Comparison of ENCODE assay signal across 25 cellular contexts in the genomic region with DNA sequence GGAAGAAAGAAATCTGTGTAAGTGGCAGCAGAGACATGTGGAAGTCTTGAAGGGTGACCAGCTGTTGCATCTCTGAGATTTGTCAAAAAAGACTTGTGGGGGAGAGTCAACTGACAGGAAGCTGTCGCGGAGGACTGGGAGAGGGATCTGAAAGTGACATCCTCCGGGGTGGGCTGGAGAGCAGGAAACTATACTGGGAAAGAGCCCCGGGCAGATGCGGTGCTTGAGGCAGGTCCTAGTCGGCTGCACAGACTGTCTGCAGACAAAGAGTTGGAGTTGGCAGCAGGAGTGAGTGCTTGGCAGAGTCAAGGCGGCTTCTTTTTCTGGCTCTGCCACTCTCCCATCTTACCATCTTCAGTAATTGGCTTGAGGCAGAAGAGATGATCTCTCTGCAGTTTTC.
DNase-seq lines count a peak whose midpoint lies in the region; ATAC-seq and TF ChIP-seq lines count a peak whose summit lies in the region.
"Had no signal": no experiment of that assay in that cellular context is flagged by ENCODE, and none has a peak within 500 bp of the region (broad histone marks: within the 10 kb centered on the region; RNA-seq: fewer than 3 reads in every experiment).

No MANE protein-coding gene starts in this region.

- 24% methylated on average over 7 of the region's 7 CpGs for WGBS in prostate gland
- 47 to 77% methylated on average over 7 of the region's 7 CpGs for WGBS in sigmoid colon, 2 donors

- H3K4me3 ChIP-seq in H7 (ENCODE audit: insufficient read depth, low read depth, low read length) = no peak overlapping the region
- no peak overlapping the region for H3K4me3 ChIP-seq in prostate gland
- H3K4me3 ChIP-seq in sigmoid colon = no peak overlapping the region
- no peak overlapping the region for H3K4me3 ChIP-seq in CD8-positive, alpha-beta T cell (ENCODE audit: low read depth, low read length)
- H3K4me3 ChIP-seq: cardiac muscle cell, hepatocyte, psoas muscle, thyroid gland had no signal

- H3K36me3 ChIP-seq in H7 (replicated peaks; ENCODE audit: control insufficient read depth, insufficient read depth, low read length) (no peaks in the 10 kb centered on the region), prostate gland (no peaks in the 10 kb centered on the region), sigmoid colon (no peaks in the 10 kb centered on the region)
- no peaks in the 10 kb centered on the region for H3K36me3 ChIP-seq in CD8-positive, alpha-beta T cell (ENCODE audit: insufficient read depth, low read length)
- H3K36me3 ChIP-seq: cardiac muscle cell, thyroid gland had no signal

- H3K9me3 Mint-ChIP-seq in CD8-positive, alpha-beta T cell = no peaks in the 10 kb centered on the region
- H3K9me3 Mint-ChIP-seq in CD4-positive, alpha-beta T cell = no peaks in the 10 kb centered on the region
- H3K9me3 Mint-ChIP-seq: dendritic cell treated with granulocyte-macrophage colony-stimulating factor and Interleukin-4, amounts not matched to agents 40 ng/mL and 50 ng/mL, for 4 days; neural crest cell had no signal

- H3K4me1 ChIP-seq in prostate gland (replicated peaks) (no peaks in the 10 kb centered on the region), sigmoid colon (no peaks in the 10 kb centered on the region)
- no peaks in the 10 kb centered on the region for H3K4me1 ChIP-seq in CD8-positive, alpha-beta T cell (ENCODE audit: insufficient read depth, low read length)
- H3K4me1 ChIP-seq: psoas muscle, thyroid gland had no signal

- H3K27ac ChIP-seq in prostate gland (no peak overlapping the region), sigmoid colon (no peak overlapping the region)
- H3K27ac ChIP-seq in CD8-positive, alpha-beta T cell (ENCODE audit: low read depth, low read length) = no peak overlapping the region
- no peak overlapping the region for H3K27ac ChIP-seq in CD4-positive, alpha-beta T cell (ENCODE audit: low read depth, low read length)
- H3K27ac ChIP-seq: cardiac muscle cell, hepatocyte, psoas muscle, thyroid gland had no signal

- DNase-seq in H7 = peak; percentile 1
- peak; percentile 4 for DNase-seq in NCI-H524 treated with DMSO at 0.1 percent for 48 hours (lab: John Stamatoyannopoulos, UW)
- DNase-seq in foreskin melanocyte = peak; percentile 20
- peak; percentile 16 for DNase-seq in prostate gland (ENCODE audit: low spot score)
- no peak for DNase-seq in sigmoid colon
- DNase-seq in CD8-positive, alpha-beta T cell = no peak
- no peak for DNase-seq in CD4-positive, alpha-beta T cell
- DNase-seq in NCI-H526 treated with DMSO at 0.1 percent for 48 hours (lab: John Stamatoyannopoulos, UW) = no peak
- DNase-seq: activated CD8-positive, alpha-beta memory T cell treated with anti-CD3 and anti-CD28 coated beads for 24 hours; activated naive CD4-positive, alpha-beta T cell treated with Interleukin-2 at 50 U/mL for 16 hours; activated T-cell treated with anti-CD3 and anti-CD28 coated beads, Interleukin-2, amount 50 U/mL, for 4 hours; DND-41; foreskin fibroblast; Kasumi-1; NCI-H1048; NCI-H2081; psoas muscle; stimulated activated CD4-positive, alpha-beta T cell treated with anti-CD3 and anti-CD28 coated beads, Interleukin-4, amount 100 ng/mL, for 1 hour; stimulated activated naive CD8-positive, alpha-beta T cell treated with anti-CD3 and anti-CD28 coated beads, Interleukin-15, Interleukin-2, amounts not matched to agents 100 U/mL and 50 U/mL, for 24 hours; T-cell; thyroid gland had no signal

- no peak for TF ChIP-seq EP300 in sigmoid colon (IDR thresholded peaks at IDR 0.05)

- H3K27ac Mint-ChIP-seq in CD8-positive, alpha-beta T cell = no peak overlapping the region
- no peak overlapping the region for H3K27ac Mint-ChIP-seq in CD4-positive, alpha-beta T cell
- H3K27ac Mint-ChIP-seq: dendritic cell treated with granulocyte-macrophage colony-stimulating factor and Interleukin-4, amounts not matched to agents 40 ng/mL and 50 ng/mL, for 4 days; T-cell had no signal

- no peaks in the 10 kb centered on the region for H3K4me1 Mint-ChIP-seq in CD8-positive, alpha-beta T cell (ENCODE audit: low read depth)
- no peaks in the 10 kb centered on the region for H3K4me1 Mint-ChIP-seq in CD4-positive, alpha-beta T cell (ENCODE audit: low read depth)
- H3K4me1 Mint-ChIP-seq: T-cell had no signal

- H3K36me3 Mint-ChIP-seq in CD8-positive, alpha-beta T cell = no peaks in the 10 kb centered on the region
- H3K36me3 Mint-ChIP-seq in CD4-positive, alpha-beta T cell (ENCODE audit: low read depth) = no peaks in the 10 kb centered on the region
- H3K36me3 Mint-ChIP-seq: T-cell had no signal

- TF ChIP-seq CTCF in prostate gland (IDR thresholded peaks at IDR 0.05) (no peak), sigmoid colon (IDR thresholded peaks at IDR 0.05) (no peak)
- no peak for TF ChIP-seq CTCF in CD8-positive, alpha-beta T cell (IDR thresholded peaks at IDR 0.05)
- no peak for TF ChIP-seq CTCF in CD4-positive, alpha-beta T cell (IDR thresholded peaks at IDR 0.05)

- H3K27me3 Mint-ChIP-seq in CD8-positive, alpha-beta T cell (ENCODE audit: low read depth) = no peaks in the 10 kb centered on the region
- no peaks in the 10 kb centered on the region for H3K27me3 Mint-ChIP-seq in CD4-positive, alpha-beta T cell
- H3K27me3 Mint-ChIP-seq: dendritic cell treated with granulocyte-macrophage colony-stimulating factor and Interleukin-4, amounts not matched to agents 40 ng/mL and 50 ng/mL, for 4 days; T-cell had no signal

- no peak overlapping the region for H3K4me3 Mint-ChIP-seq in CD8-positive, alpha-beta T cell
- H3K4me3 Mint-ChIP-seq in CD4-positive, alpha-beta T cell = no peak overlapping the region
- H3K4me3 Mint-ChIP-seq: activated T-cell treated with anti-CD3 and anti-CD28 coated beads, Interleukin-2, amount 50 U/mL, for 4 hours; dendritic cell treated with granulocyte-macrophage colony-stimulating factor and Interleukin-4, amounts not matched to agents 40 ng/mL and 50 ng/mL, for 4 days; neural crest cell; T-cell had no signal

- H3K9me3 ChIP-seq in prostate gland (no peaks in the 10 kb centered on the region), sigmoid colon (no peaks in the 10 kb centered on the region)
- no peaks in the 10 kb centered on the region for H3K9me3 ChIP-seq in CD8-positive, alpha-beta T cell (ENCODE audit: low read length)
- H3K9me3 ChIP-seq in CD4-positive, alpha-beta T cell (ENCODE audit: control insufficient read depth, low read length) = no peaks in the 10 kb centered on the region
- H3K9me3 ChIP-seq: psoas muscle, thyroid gland had no signal

- ATAC-seq in CD8-positive, alpha-beta T cell = no peak
- ATAC-seq in CD4-positive, alpha-beta T cell (ENCODE audit: poor library complexity) = no peak
- ATAC-seq: activated T-cell treated with anti-CD3 and anti-CD28 coated beads, Interleukin-2, amount 50 U/mL, for 4 hours; psoas muscle; stimulated activated naive CD8-positive, alpha-beta T cell treated with anti-CD3 and anti-CD28 coated beads, Interleukin-15, Interleukin-2, amounts not matched to agents 100 U/mL and 50 U/mL, for 24 hours; T-cell had no signal

- intact Hi-C loops in prostate gland (cut with DNase I) (no loop called here), sigmoid colon (cut with DNase I) (no loop called here)
- intact Hi-C loops in CD8-positive, alpha-beta T cell (cut with DNase I, micrococcal nuclease) = no loop called here
- intact Hi-C loops in CD4-positive, alpha-beta T cell (cut with DNase I, micrococcal nuclease) = no loop called here

- CTCF ChIA-PET in CD8-positive, alpha-beta T cell (lab: Charles Lee) = no interaction called here
- CTCF ChIA-PET in CD4-positive, alpha-beta T cell (lab: Charles Lee) = no interaction called here

- POLR2A ChIA-PET in CD8-positive, alpha-beta T cell (lab: Charles Lee) = no interaction called here
- POLR2A ChIA-PET in CD4-positive, alpha-beta T cell (lab: Charles Lee) = no interaction called here

- TF ChIP-seq POLR2A in prostate gland (IDR thresholded peaks at IDR 0.05) = no peak
- TF ChIP-seq POLR2A in sigmoid colon (IDR thresholded peaks at IDR 0.05) = no peak

- H3K27me3 ChIP-seq in H7 (ENCODE audit: control insufficient read depth, insufficient read depth, low read length) (no peaks in the 10 kb centered on the region), prostate gland (replicated peaks; ENCODE audit: insufficient read depth) (no peaks in the 10 kb centered on the region), sigmoid colon (no peaks in the 10 kb centered on the region)
- no peaks in the 10 kb centered on the region for H3K27me3 ChIP-seq in CD8-positive, alpha-beta T cell (ENCODE audit: insufficient read depth, low read length)
- H3K27me3 ChIP-seq in CD4-positive, alpha-beta T cell (ENCODE audit: control insufficient read depth, insufficient read depth, low read length) = no peaks in the 10 kb centered on the region
- H3K27me3 ChIP-seq: cardiac muscle cell, thyroid gland had no signal

Comparison
In these comparisons a context has a peak if more than half of its experiments do, and no peak if none do; other contexts are left out.
1. DNase-seq: peak in H7 (single experiment), NCI-H524 treated with DMSO at 0.1 percent for 48 hours (single experiment), foreskin melanocyte (single experiment) and prostate gland (single experiment); none in sigmoid colon (single experiment), CD8-positive, alpha-beta T cell (0 of 7), CD4-positive, alpha-beta T cell (0 of 10) and NCI-H526 treated with DMSO at 0.1 percent for 48 hours (single experiment).